8 cellular contexts compared by ENCODE assay signal in the genomic region with DNA sequence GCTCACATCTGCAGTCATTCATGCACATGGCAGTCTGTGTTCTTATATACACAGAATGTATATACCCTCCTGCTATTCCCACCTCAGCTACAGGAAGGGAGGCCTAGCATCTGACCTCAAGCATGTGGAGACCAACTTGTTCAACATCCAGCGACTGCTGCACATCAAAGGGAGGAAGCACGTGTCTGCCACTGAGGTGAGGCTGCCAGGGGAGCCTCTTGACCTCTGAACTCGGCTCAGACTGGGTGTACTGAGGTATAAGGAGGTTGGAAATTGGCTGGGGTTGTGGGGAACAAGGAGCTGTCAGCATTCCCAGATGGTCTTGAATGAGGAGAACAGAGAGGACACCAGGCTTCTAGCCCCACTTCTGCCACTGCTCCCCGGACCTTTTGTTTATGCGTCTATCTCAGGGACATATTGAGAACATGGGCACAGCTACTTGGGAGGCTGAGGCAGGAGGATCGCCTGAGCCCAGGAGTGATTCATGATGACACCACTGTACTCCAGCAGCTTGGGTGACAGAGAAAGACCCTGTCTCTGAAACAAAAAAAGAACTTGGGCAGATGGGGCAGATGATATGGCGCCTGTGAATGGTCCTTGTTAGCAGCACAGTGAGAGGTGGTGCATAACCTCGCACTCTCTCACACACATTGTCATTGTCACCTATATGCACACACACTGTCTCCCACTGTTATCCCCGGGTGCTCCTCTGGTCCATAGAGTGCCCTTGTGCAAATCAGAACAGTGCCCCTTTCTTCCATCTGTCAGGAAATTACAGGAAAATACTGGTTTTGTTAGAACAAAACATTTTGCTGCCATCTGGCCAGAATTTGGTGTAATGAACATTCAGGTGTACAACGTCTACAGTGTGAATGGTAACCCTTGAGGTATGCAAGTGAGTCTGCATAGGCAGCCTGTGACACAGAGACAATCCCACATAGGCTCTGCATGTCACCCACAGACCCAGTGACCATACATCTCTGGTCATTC. TPM values are rescaled to one million over a fixed set of nuclear protein-coding genes. Genes with fewer than 3 reads are reported as not detected.
DNase-seq lines count a peak whose midpoint lies in the region; ATAC-seq and TF ChIP-seq lines count a peak whose summit lies in the region.
"Had no signal": no experiment of that assay in that cellular context is flagged by ENCODE, and none has a peak within 500 bp of the region (broad histone marks: within the 10 kb centered on the region; RNA-seq: fewer than 3 reads in every experiment).

No MANE protein-coding gene starts in this region.

- peak overlapping the region; percentile 81 for H3K9ac ChIP-seq in Loucy (ENCODE audit: low read depth, low read length, poor library complexity, severe bottlenecking)

- peaks cover 17% of the 10 kb centered on the region for H3K79me2 ChIP-seq in Loucy (ENCODE audit: insufficient read depth, low read length)

- intact Hi-C loops in Calu3 (cut with micrococcal nuclease; ENCODE audit: unreplicated experiment) = no loop called here

- TF ChIP-seq CTCF in Calu3 (IDR thresholded peaks at IDR 0.05; ENCODE audit: unreplicated experiment) (no peak), Loucy (conservative IDR thresholded peaks at IDR 0.05; ENCODE audit: low read length) (no peak)

- no TSS peak for BruUV-seq in Calu3 (replicated peaks; lab: Mats Ljungman, UMichigan)

- peak overlapping the region; percentile 60 for H3K27ac Mint-ChIP-seq in Calu3 (ENCODE audit: unreplicated experiment)
- peak overlapping the region; percentile 98 for H3K27ac Mint-ChIP-seq in activated naive CD8-positive, alpha-beta T cell
- H3K27ac Mint-ChIP-seq in natural killer cell treated with Interleukin-12 subunit alpha and Interleukin-12 subunit beta and Interleukin-15 and Interleukin-18, amount 100 ng/mL, for 72 hours = peak overlapping the region; percentile 92

- H3K4me1 ChIP-seq in Loucy (ENCODE audit: insufficient read depth, low read length, poor library complexity, severe bottlenecking) = peaks cover 21% of the 10 kb centered on the region

- H3K4me2 ChIP-seq in Loucy (ENCODE audit: low read depth, low read length, poor library complexity, severe bottlenecking) = peak overlapping the region; percentile 69

- no peaks in the 10 kb centered on the region for H3K27me3 Mint-ChIP-seq in Calu3 (ENCODE audit: unreplicated experiment)
- no peaks in the 10 kb centered on the region for H3K27me3 Mint-ChIP-seq in activated naive CD8-positive, alpha-beta T cell
- no peaks in the 10 kb centered on the region for H3K27me3 Mint-ChIP-seq in natural killer cell treated with Interleukin-12 subunit alpha and Interleukin-12 subunit beta and Interleukin-15 and Interleukin-18, amount 100 ng/mL, for 72 hours

- no peaks in the 10 kb centered on the region for H3F3A ChIP-seq in Loucy (ENCODE audit: low read depth)

- H3K9me3 ChIP-seq in Loucy (ENCODE audit: insufficient read depth, low read depth, low read length) = no peaks in the 10 kb centered on the region

- no peak for ATAC-seq in natural killer cell treated with Interleukin-12 subunit alpha and Interleukin-12 subunit beta and Interleukin-15 and Interleukin-18, amount 100 ng/mL, for 72 hours
- no peak for ATAC-seq in GM21423 (IDR thresholded peaks at IDR 0.05; ENCODE audit: unreplicated experiment)
- no peak for ATAC-seq in GM21786 (IDR thresholded peaks at IDR 0.05; ENCODE audit: unreplicated experiment)

- H3K4me3 Mint-ChIP-seq in Calu3 (ENCODE audit: low read depth, unreplicated experiment) = no peak overlapping the region
- H3K4me3 Mint-ChIP-seq in activated naive CD8-positive, alpha-beta T cell = peak overlapping the region; percentile 95
- peak overlapping the region; percentile 88 for H3K4me3 Mint-ChIP-seq in natural killer cell treated with Interleukin-12 subunit alpha and Interleukin-12 subunit beta and Interleukin-15 and Interleukin-18, amount 100 ng/mL, for 72 hours

- peaks cover 5% of the 10 kb centered on the region; the same call in 1 of the 2 replicates for H3K36me3 ChIP-seq in Loucy (ENCODE audit: insufficient read depth, low read length)

- H3K9me2 ChIP-seq in Loucy (replicated peaks; ENCODE audit: low read depth, low read length) = no peaks in the 10 kb centered on the region

- no peaks in the 10 kb centered on the region for H4K20me1 ChIP-seq in Loucy (ENCODE audit: insufficient read depth, low read length, poor library complexity, severe bottlenecking)

- peak overlapping the region; percentile 90 for H3K4me3 ChIP-seq in Loucy (ENCODE audit: low read length, poor library complexity, severe bottlenecking)

- H3K36me3 Mint-ChIP-seq in Calu3 (ENCODE audit: insufficient read depth, unreplicated experiment) = peaks cover 51% of the 10 kb centered on the region
- H3K36me3 Mint-ChIP-seq in activated naive CD8-positive, alpha-beta T cell = peaks cover 10% of the 10 kb centered on the region
- peaks cover 8% of the 10 kb centered on the region for H3K36me3 Mint-ChIP-seq in natural killer cell treated with Interleukin-12 subunit alpha and Interleukin-12 subunit beta and Interleukin-15 and Interleukin-18, amount 100 ng/mL, for 72 hours

- CTCF ChIA-PET in Calu3 (lab: Charles Lee) = interaction anchor here (0.6 to 3.2 kb wide), 10 partner anchors 9 to 169 kb away, joined by 3 to 50 read pairs (median 5); a partner anchor contains a TSS

- no peak overlapping the region for H2AFZ ChIP-seq in Loucy (ENCODE audit: low read length)

- no peaks in the 10 kb centered on the region for H3K27me3 ChIP-seq in Loucy (ENCODE audit: insufficient read depth, low read length, poor library complexity, severe bottlenecking)

- H3K4me1 Mint-ChIP-seq in Calu3 (ENCODE audit: low read depth, unreplicated experiment) = peaks cover 47% of the 10 kb centered on the region
- H3K4me1 Mint-ChIP-seq in activated naive CD8-positive, alpha-beta T cell (ENCODE audit: low read depth) = peaks cover 55% of the 10 kb centered on the region
- H3K4me1 Mint-ChIP-seq in natural killer cell treated with Interleukin-12 subunit alpha and Interleukin-12 subunit beta and Interleukin-15 and Interleukin-18, amount 100 ng/mL, for 72 hours (ENCODE audit: low read depth in 2 of 2) = peaks cover 46 to 55% of the 10 kb centered on the region in 2 donors

- DNase-seq in Calu3 = no peak
- no peak for DNase-seq in natural killer cell treated with Interleukin-12 subunit alpha and Interleukin-12 subunit beta and Interleukin-15 and Interleukin-18, amount 100 ng/mL, for 72 hours (ENCODE audit: low spot score)
- DNase-seq in SIG-M5 treated with dmso at 0.1 percent for 504 hours (lab: John Stamatoyannopoulos, UW; ENCODE audit: unreplicated experiment) = no peak

- no peaks in the 10 kb centered on the region for H3K9me3 Mint-ChIP-seq in Calu3 (ENCODE audit: low read depth, unreplicated experiment)
- peaks cover 3% of the 10 kb centered on the region for H3K9me3 Mint-ChIP-seq in activated naive CD8-positive, alpha-beta T cell (ENCODE audit: low read depth)
- no peaks in the 10 kb centered on the region for H3K9me3 Mint-ChIP-seq in natural killer cell treated with Interleukin-12 subunit alpha and Interleukin-12 subunit beta and Interleukin-15 and Interleukin-18, amount 100 ng/mL, for 72 hours

RNA-seq across cellular contexts. Expression of a gene that starts 5.4 kb away (rescaled TPM):
- 52.6 and 86.8 TPM in 2 replicates for total RNA-seq in Calu3 (2022)
- 10 to 100 TPM in 1 of 2 donors, 1 to 10 TPM in 1; 8.2 to 16.9 TPM for total RNA-seq in natural killer cell treated with Interleukin-12 subunit alpha and Interleukin-12 subunit beta and Interleukin-15 and Interleukin-18, amount 100 ng/mL, for 72 hours

RNA-seq across cellular contexts. Expression of a gene that starts 33.5 kb away (rescaled TPM):
- 7.8 and 9.8 TPM in 2 replicates for total RNA-seq in Calu3 (2022)
- 1 to 10 TPM; 5.8 to 7.7 TPM for total RNA-seq in natural killer cell treated with Interleukin-12 subunit alpha and Interleukin-12 subunit beta and Interleukin-15 and Interleukin-18, amount 100 ng/mL, for 72 hours

RNA-seq across cellular contexts. Expression of a gene that starts 43.1 kb away (rescaled TPM):
- total RNA-seq in Calu3 (2022) = 0.28 and 0.78 TPM in 2 replicates
- total RNA-seq in natural killer cell treated with Interleukin-12 subunit alpha and Interleukin-12 subunit beta and Interleukin-15 and Interleukin-18, amount 100 ng/mL, for 72 hours = under 1 TPM; 0.25 to 0.52 TPM
- total RNA-seq: Daoy had no signal
